8 cellular contexts compared by ENCODE assay signal in the genomic region with DNA sequence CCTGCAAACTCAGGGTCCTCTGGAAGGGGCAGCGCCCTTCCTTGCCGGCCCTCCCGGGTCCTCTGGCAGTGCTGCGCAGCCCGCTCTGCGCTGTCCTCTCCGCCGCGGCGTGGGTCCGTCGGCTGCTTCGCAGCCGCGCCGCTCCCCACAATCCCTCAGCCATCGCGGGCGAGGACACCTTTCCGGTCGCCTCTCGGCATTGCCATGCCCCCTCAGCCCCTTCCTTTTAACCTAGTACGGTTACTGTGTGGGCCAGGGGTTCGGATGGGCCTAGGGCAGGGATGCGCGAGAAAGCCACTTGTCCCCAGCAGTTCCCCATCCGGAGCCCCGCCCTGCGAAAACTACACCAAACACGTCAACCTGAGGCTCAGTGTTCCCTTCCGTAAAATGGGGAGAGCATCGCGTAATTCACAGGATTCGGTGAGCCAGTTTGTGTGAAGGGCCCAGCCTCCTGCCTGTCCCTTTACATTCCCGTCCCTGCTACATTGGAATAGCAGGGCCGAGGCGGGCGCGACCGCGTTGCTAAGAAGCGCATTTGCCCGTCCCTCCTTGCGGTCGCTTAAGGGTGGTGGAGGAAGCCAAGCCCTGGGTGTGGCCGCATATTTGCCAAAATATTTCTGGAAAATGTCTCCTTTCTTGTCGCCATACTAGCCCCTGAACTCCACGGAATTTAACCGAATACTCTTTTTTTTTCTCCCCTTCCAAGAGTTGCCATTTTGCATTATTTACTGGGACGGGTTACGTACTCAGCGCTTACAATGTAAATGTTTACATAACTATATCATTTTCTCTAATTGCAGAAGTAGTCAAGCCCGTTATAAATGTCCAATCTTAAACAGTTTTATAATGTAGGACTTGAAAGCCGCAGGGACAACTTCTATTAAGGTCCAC. TPM values are rescaled to one million over a fixed set of nuclear protein-coding genes. Genes with fewer than 3 reads are reported as not detected.
DNase-seq lines count a peak whose midpoint lies in the region; ATAC-seq and TF ChIP-seq lines count a peak whose summit lies in the region.
"Had no signal": no experiment of that assay in that cellular context is flagged by ENCODE, and none has a peak within 500 bp of the region (broad histone marks: within the 10 kb centered on the region; RNA-seq: fewer than 3 reads in every experiment).

No MANE protein-coding gene starts in this region.

- H3K4me1 Mint-ChIP-seq in IgD-negative memory B cell (peaks cover 13 to 32% (median 19%) of the 10 kb centered on the region in 3 donors), memory B cell (peaks cover 30% of the 10 kb centered on the region)

- no peak for TF ChIP-seq POLR2A in suprapubic skin (IDR thresholded peaks at IDR 0.05)

- H3K4me3 Mint-ChIP-seq in IgD-negative memory B cell (peak overlapping the region; percentile 91 to 96 (median 94)), memory B cell (peak overlapping the region; percentile 84)

- H3K36me3 ChIP-seq in duodenal mucosa (ENCODE audit: control insufficient read depth in 1 of 2, insufficient read depth in 2 of 2, low read length in 2 of 2) (no peaks in the 10 kb centered on the region), suprapubic skin (no peaks in the 10 kb centered on the region)

- ATAC-seq in memory B cell (ENCODE audit: low read depth), result peak; percentile 28
- no peak for ATAC-seq in GM21825 (IDR thresholded peaks at IDR 0.05; ENCODE audit: unreplicated experiment)

- under 1% methylated on average over 40 of the region's 54 CpGs for WGBS in suprapubic skin

- H3K27ac ChIP-seq in VCaP, result peak overlapping the region; percentile 74
- H3K27ac ChIP-seq in duodenal mucosa (ENCODE audit: low read depth, low read length), result no peak overlapping the region
- H3K27ac ChIP-seq in suprapubic skin, result peak overlapping the region; percentile 55

- peak overlapping the region; percentile 76 to 90 (median 88) for H3K27ac Mint-ChIP-seq in IgD-negative memory B cell
- H3K27ac Mint-ChIP-seq in memory B cell, result peak overlapping the region; percentile 94

- no peaks in the 10 kb centered on the region for H3K9me3 Mint-ChIP-seq in IgD-negative memory B cell
- no peaks in the 10 kb centered on the region for H3K9me3 Mint-ChIP-seq in memory B cell
- H3K9me3 Mint-ChIP-seq: activated naive CD4-positive, alpha-beta T cell treated with anti-CD3 and anti-CD28 coated beads, Interleukin-2, amount 50 U/mL, for 72 hours had no signal

- no peaks in the 10 kb centered on the region for H3K36me3 Mint-ChIP-seq in IgD-negative memory B cell
- H3K36me3 Mint-ChIP-seq in memory B cell, result no peaks in the 10 kb centered on the region
- H3K36me3 Mint-ChIP-seq: activated naive CD4-positive, alpha-beta T cell treated with anti-CD3 and anti-CD28 coated beads, Interleukin-2, amount 50 U/mL, for 72 hours had no signal

- peaks cover 31 to 37% of the 10 kb centered on the region in 2 donors for H3K4me1 ChIP-seq in duodenal mucosa (ENCODE audit: control insufficient read depth in 1 of 2, insufficient read depth in 2 of 2, low read length in 2 of 2)
- H3K4me1 ChIP-seq in suprapubic skin, result peaks cover 53% of the 10 kb centered on the region

- TF ChIP-seq EP300 in suprapubic skin (IDR thresholded peaks at IDR 0.05), result no peak

- H3K9me3 ChIP-seq in duodenal mucosa (ENCODE audit: control insufficient read depth in 1 of 2, low read length in 2 of 2), result no peaks in the 10 kb centered on the region
- H3K9me3 ChIP-seq in suprapubic skin, result no peaks in the 10 kb centered on the region

- DNase-seq in GM13976 (ENCODE audit: low spot score), result peak; percentile 45
- peak; percentile 44 to 54 for DNase-seq in memory B cell (ENCODE audit: low spot score in 2 of 2)
- peak; percentile 75 to 84 for DNase-seq in suprapubic skin (ENCODE audit: low spot score in 2 of 2)

- no peak for TF ChIP-seq CTCF in GM13976 (IDR thresholded peaks at IDR 0.05; ENCODE audit: borderline replicate concordance, control extremely low read depth, extremely low read depth, insufficient read depth, missing control alignments)
- peak; percentile 25; the same call in 1 of the 2 replicates for TF ChIP-seq CTCF in VCaP (conservative IDR thresholded peaks at IDR 0.05)
- TF ChIP-seq CTCF in suprapubic skin (IDR thresholded peaks at IDR 0.05), result no peak

- peaks cover 11 to 17% of the 10 kb centered on the region in 2 donors for H3K27me3 ChIP-seq in duodenal mucosa (ENCODE audit: control insufficient read depth in 1 of 2, insufficient read depth in 2 of 2, low read length in 2 of 2)
- H3K27me3 ChIP-seq in suprapubic skin, result no peaks in the 10 kb centered on the region

- H3K4me3 ChIP-seq in duodenal mucosa (ENCODE audit: low read depth in 1 of 2, low read length in 2 of 2), result peak overlapping the region; percentile 71 to 76
- peak overlapping the region; percentile 51 for H3K4me3 ChIP-seq in suprapubic skin

- H3K27me3 Mint-ChIP-seq in IgD-negative memory B cell (peaks cover 21% of the 10 kb centered on the region), memory B cell (peaks cover 9% of the 10 kb centered on the region)

- peak overlapping the region in 1 of 2 donors; percentile 20 for H3K9ac ChIP-seq in duodenal mucosa (ENCODE audit: low read depth in 1 of 2, low read length in 2 of 2)

- in situ Hi-C loops in GM13976 (cut with MboI; ENCODE audit: low sequenced_read_pairs, unreplicated experiment), result no loop called here

RNA-seq across cellular contexts. Expression of a gene that starts 13.2 kb away (rescaled TPM):
- 1.7 TPM for polyA plus RNA-seq in IgD-negative memory B cell
- total RNA-seq in suprapubic skin, result 10 to 100 TPM in 3 of 4 donors, 1 to 10 TPM in 1; 9.7 to 17.2 (median 12.5) TPM

RNA-seq across cellular contexts. Expression of a gene that starts 23.8 kb away (rescaled TPM):
- 20.5 TPM for polyA plus RNA-seq in IgD-negative memory B cell
- total RNA-seq in suprapubic skin, result 100 to 1,000 TPM in 2 of 4 donors, 10 to 100 TPM in 2; 89.9 to 250 (median 138) TPM

RNA-seq across cellular contexts. Expression of a gene that starts 53.5 kb away (rescaled TPM):
- polyA plus RNA-seq in IgD-negative memory B cell, result 80.0 TPM
- total RNA-seq in suprapubic skin, result 100 to 1,000 TPM; 100 to 296 (median 142) TPM
